8 cellular contexts compared by ENCODE assay signal in the genomic region with DNA sequence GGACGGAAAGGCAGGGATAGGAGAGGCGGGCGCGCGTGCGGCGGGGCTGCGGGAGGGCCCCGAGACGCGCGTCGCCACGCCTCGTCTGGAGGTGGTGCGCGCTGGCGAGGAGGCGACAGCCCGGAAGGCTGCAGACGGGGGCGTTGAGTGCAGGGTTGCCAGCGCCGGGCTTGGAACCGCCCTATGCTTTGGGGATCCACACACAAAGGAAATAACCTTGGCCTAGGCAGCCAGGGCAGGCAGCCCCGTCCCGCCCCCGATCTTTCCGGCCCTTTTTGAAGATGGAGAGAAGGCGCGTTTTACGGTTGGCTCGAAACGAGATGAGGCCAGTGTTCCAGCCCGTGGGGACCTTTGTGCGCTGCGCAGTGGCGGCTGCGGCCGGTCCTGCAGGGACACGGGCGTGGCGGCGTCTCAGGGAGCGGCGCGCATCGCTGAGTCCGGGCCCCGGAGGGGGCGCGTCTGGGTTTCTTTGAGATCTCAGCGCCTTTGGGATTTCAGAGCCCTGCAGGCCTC. TPM values are rescaled to one million over a fixed set of nuclear protein-coding genes. Genes with fewer than 3 reads are reported as not detected.
DNase-seq lines count a peak whose midpoint lies in the region; ATAC-seq, FAIRE-seq and TF ChIP-seq lines count a peak whose summit lies in the region.

No MANE protein-coding gene starts in this region.

- peak overlapping the region; percentile 85 to 95 (median 93) for H3K27ac Mint-ChIP-seq in CD4-positive, alpha-beta memory T cell
- H3K27ac Mint-ChIP-seq in activated naive CD4-positive, alpha-beta T cell treated with anti-CD3 and anti-CD28 coated beads, Interleukin-2, amount 10 ng/mL, durations not matched to agents 7 days and 5 days: peak overlapping the region; percentile 80

- DNase-seq in CD4-positive, alpha-beta memory T cell: peak; percentile 76 to 90 (median 81)
- DNase-seq in RWPE2 (ENCODE audit: low spot score): no peak
- peak; percentile 87 for DNase-seq in activated naive CD4-positive, alpha-beta T cell treated with anti-CD3 and anti-CD28 coated beads, Interleukin-2, amount 10 ng/mL, durations not matched to agents 7 days and 5 days
- DNase-seq in Right ventricle myocardium superior: peak; percentile 54
- peak; percentile 18 to 74 (median 48) for DNase-seq in pancreas
- peak; percentile 41 to 90 for DNase-seq in upper lobe of left lung

- WGBS in pancreas, 2 donors: 0 to 1% methylated on average over 53 of the region's 53 CpGs
- WGBS in upper lobe of left lung, 2 donors: 0% methylated on average over 6 to 33 of the region's 53 CpGs

- intact Hi-C loops in CD4-positive, alpha-beta memory T cell (cut with micrococcal nuclease): loop anchor here (1.0 to 5.0 kb wide), 5 partner anchors 10 to 274 kb away; a partner anchor contains a TSS
- intact Hi-C loops in Right ventricle myocardium superior (cut with DNase I) (no loop called here), pancreas (cut with DNase I) (no loop called here)

- peaks cover 30% of the 10 kb centered on the region for H3K4me1 ChIP-seq in CD4-positive, alpha-beta memory T cell (ENCODE audit: insufficient read depth, low read length)
- H3K4me1 ChIP-seq in RWPE2 (ENCODE audit: insufficient read depth, poor library complexity, severe bottlenecking): peaks cover 10% of the 10 kb centered on the region
- no peaks in the 10 kb centered on the region for H3K4me1 ChIP-seq in pancreas
- peaks cover 17 to 31% (median 27%) of the 10 kb centered on the region in 4 donors for H3K4me1 ChIP-seq in upper lobe of left lung

- peak overlapping the region; percentile 67 for H3K27ac ChIP-seq in CD4-positive, alpha-beta memory T cell (ENCODE audit: low read depth, low read length)
- H3K27ac ChIP-seq in RWPE2 (ENCODE audit: poor library complexity, severe bottlenecking) (no peak overlapping the region), pancreas (peak overlapping the region in 3 of 4 donors; percentile 38 to 73 (median 59)), upper lobe of left lung (no peak overlapping the region)

- FAIRE-seq in pancreas (lab: Jason Lieb, UNC): no peak

- POLR2A ChIA-PET in CD4-positive, alpha-beta memory T cell (lab: Charles Lee; ENCODE audit: partially characterized antibody): interaction anchor here (0.7 to 1.7 kb wide), 6 partner anchors 11 to 96 kb away, joined by 3 to 9 read pairs (median 3); no protein-coding TSS in a partner anchor

- peaks cover 14 to 47% (median 29%) of the 10 kb centered on the region in 4 donors for H3K4me1 Mint-ChIP-seq in CD4-positive, alpha-beta memory T cell
- peaks cover 46% of the 10 kb centered on the region for H3K4me1 Mint-ChIP-seq in activated naive CD4-positive, alpha-beta T cell treated with anti-CD3 and anti-CD28 coated beads, Interleukin-2, amount 10 ng/mL, durations not matched to agents 7 days and 5 days

- H3K9me3 ChIP-seq in CD4-positive, alpha-beta memory T cell (ENCODE audit: control insufficient read depth in 1 of 2, low read length in 2 of 2): no peaks in the 10 kb centered on the region
- H3K9me3 ChIP-seq in RWPE2 (ENCODE audit: severe bottlenecking) (no peaks in the 10 kb centered on the region), pancreas (no peaks in the 10 kb centered on the region), upper lobe of left lung (no peaks in the 10 kb centered on the region)

- TF ChIP-seq EP300 in upper lobe of left lung (IDR thresholded peaks at IDR 0.05): no peak

- no peak for TF ChIP-seq POLR2A in upper lobe of left lung (IDR thresholded peaks at IDR 0.05)

- no peaks in the 10 kb centered on the region for H3K27me3 ChIP-seq in CD4-positive, alpha-beta memory T cell (ENCODE audit: insufficient read depth, low read length)
- H3K27me3 ChIP-seq in RWPE2 (ENCODE audit: insufficient read depth, poor library complexity, severe bottlenecking) (peaks cover 20% of the 10 kb centered on the region), pancreas (no peaks in the 10 kb centered on the region), upper lobe of left lung (no peaks in the 10 kb centered on the region)

- peak overlapping the region; percentile 89 to 96 (median 91) for H3K4me3 Mint-ChIP-seq in CD4-positive, alpha-beta memory T cell
- peak overlapping the region; percentile 82 for H3K4me3 Mint-ChIP-seq in activated naive CD4-positive, alpha-beta T cell treated with anti-CD3 and anti-CD28 coated beads, Interleukin-2, amount 10 ng/mL, durations not matched to agents 7 days and 5 days

- ATAC-seq in GM19438 (IDR thresholded peaks at IDR 0.05; ENCODE audit: low read depth, unreplicated experiment) (peak; percentile 62), HG03571 (IDR thresholded peaks at IDR 0.05; ENCODE audit: unreplicated experiment) (peak; percentile 59), RWPE2 (ENCODE audit: low read depth) (peak; percentile 74), Right ventricle myocardium superior (ENCODE audit: poor library complexity) (peak; percentile 88), pancreas (peak; percentile 70 to 89 (median 83)), upper lobe of left lung (ENCODE audit: low FRiP score in 2 of 2) (peak; percentile 77 to 89)

- peak overlapping the region; percentile 7 to 75 for H3K4me3 ChIP-seq in CD4-positive, alpha-beta memory T cell (ENCODE audit: low read length in 2 of 2)
- H3K4me3 ChIP-seq in RWPE2 (ENCODE audit: severe bottlenecking): peak overlapping the region; percentile 30
- H3K4me3 ChIP-seq in pancreas: peak overlapping the region; percentile 35 to 67 (median 43)
- peak overlapping the region; percentile 26 to 57 (median 54) for H3K4me3 ChIP-seq in upper lobe of left lung

- CTCF ChIA-PET in CD4-positive, alpha-beta memory T cell (lab: Charles Lee; ENCODE audit: partially characterized antibody): interaction anchor here (1.0 to 4.5 kb wide), 2 partner anchors 11 to 69 kb away, joined by 4 to 26 read pairs; no protein-coding TSS in a partner anchor
- CTCF ChIA-PET in activated naive CD4-positive, alpha-beta T cell treated with anti-CD3 and anti-CD28 coated beads, Interleukin-2, amount 10 ng/mL, durations not matched to agents 7 days and 5 days (lab: Charles Lee): interaction anchor here (1.1 to 1.5 kb wide), 3 partner anchors 28 to 490 kb away, joined by 3 read pairs; no protein-coding TSS in a partner anchor

- H3K27me3 Mint-ChIP-seq in CD4-positive, alpha-beta memory T cell: no peaks in the 10 kb centered on the region
- H3K27me3 Mint-ChIP-seq in activated naive CD4-positive, alpha-beta T cell treated with anti-CD3 and anti-CD28 coated beads, Interleukin-2, amount 10 ng/mL, durations not matched to agents 7 days and 5 days: peaks cover 71% of the 10 kb centered on the region

- H3K9me3 Mint-ChIP-seq in CD4-positive, alpha-beta memory T cell: no peaks in the 10 kb centered on the region
- H3K9me3 Mint-ChIP-seq in activated naive CD4-positive, alpha-beta T cell treated with anti-CD3 and anti-CD28 coated beads, Interleukin-2, amount 10 ng/mL, durations not matched to agents 7 days and 5 days: no peaks in the 10 kb centered on the region

- TF ChIP-seq CTCF in RWPE2 (IDR thresholded peaks at IDR 0.05; ENCODE audit: poor library complexity, severe bottlenecking) (no peak), pancreas (IDR thresholded peaks at IDR 0.05) (no peak), upper lobe of left lung (IDR thresholded peaks at IDR 0.05) (peak in 1 of 6 experiments; percentile 10)

- H3K36me3 ChIP-seq in CD4-positive, alpha-beta memory T cell (ENCODE audit: insufficient read depth, low read length): no peaks in the 10 kb centered on the region
- H3K36me3 ChIP-seq in RWPE2 (ENCODE audit: low read depth) (no peaks in the 10 kb centered on the region), pancreas (no peaks in the 10 kb centered on the region), upper lobe of left lung (no peaks in the 10 kb centered on the region)

- no peaks in the 10 kb centered on the region for H3K36me3 Mint-ChIP-seq in CD4-positive, alpha-beta memory T cell
- no peaks in the 10 kb centered on the region for H3K36me3 Mint-ChIP-seq in activated naive CD4-positive, alpha-beta T cell treated with anti-CD3 and anti-CD28 coated beads, Interleukin-2, amount 10 ng/mL, durations not matched to agents 7 days and 5 days

RNA-seq across cellular contexts. Expression of a gene that starts 50.8 kb away (rescaled TPM):
- total RNA-seq in CD4-positive, alpha-beta memory T cell: 10 to 100 TPM; 11.9 to 12.3 TPM
- polyA plus RNA-seq in CD4-positive, alpha-beta memory T cell: 1 to 10 TPM; 7.5 to 9.1 TPM
- 15.3 TPM for total RNA-seq in Right ventricle myocardium superior
- 10 to 100 TPM; 17.6 to 39.2 (median 25.5) TPM for total RNA-seq in pancreas
- polyA plus RNA-seq in pancreas: 10 to 100 TPM; 11.0 to 11.9 TPM
- 10 to 100 TPM; 17.6 to 45.1 (median 30.2) TPM for total RNA-seq in upper lobe of left lung

Comparison
In these comparisons a context has a peak if more than half of its experiments do, and no peak if none do; other contexts are left out.
1. H3K27ac ChIP-seq: peak in CD4-positive, alpha-beta memory T cell (single experiment) and pancreas (3 of 4); none in RWPE2 (single experiment) and upper lobe of left lung (0 of 4).
2. Peak in every context shown above with its lines, with median percentiles within 50 percentile points of each other: H3K4me3 ChIP-seq and ATAC-seq.